1 cellular context compared by ENCODE assay signal in genomic region chr20:51797357-51798025, GRCh38.
TF ChIP-seq lines count a peak whose summit lies in the region.

No MANE protein-coding gene starts in this region.

TF ChIP-seq in H1, 55 proteins besides CTCF, POLR2A, EP300 and RAD21:
- TF ChIP-seq ATF3 (IDR thresholded peaks at IDR 0.05; ENCODE audit: insufficient read depth, low read depth, low read length), result no peak
- peak; percentile 49 for TF ChIP-seq CHD7 (IDR thresholded peaks at IDR 0.05; ENCODE audit: insufficient replicate concordance, low read length)
- TF ChIP-seq SP1 (IDR thresholded peaks at IDR 0.05; ENCODE audit: low read depth, low read length), result peak; percentile 57
- 0 out of 2 replicates have a peak, but pooled peaks have one; percentile 29 for TF ChIP-seq POLR2AphosphoS5 (IDR thresholded peaks at IDR 0.05; ENCODE audit: low read depth, low read length)
- no peak; the same call in 1 of the 2 replicates for TF ChIP-seq CHD1 (IDR thresholded peaks at IDR 0.05; ENCODE audit: low read depth, low read length)
- no peak for TF ChIP-seq CTBP2 (IDR thresholded peaks at IDR 0.05; ENCODE audit: borderline replicate concordance, insufficient read depth, insufficient read length, low read length)
- no peak for TF ChIP-seq NRF1 (IDR thresholded peaks at IDR 0.05; ENCODE audit: low read depth, low read length)
- no peak for TF ChIP-seq SUZ12 (IDR thresholded peaks at IDR 0.05; ENCODE audit: low read length)
- TF ChIP-seq TEAD4 (IDR thresholded peaks at IDR 0.05; ENCODE audit: low read depth, low read length), result peak; percentile 65; the same call in 1 of the 2 replicates
